In the genomic region with DNA sequence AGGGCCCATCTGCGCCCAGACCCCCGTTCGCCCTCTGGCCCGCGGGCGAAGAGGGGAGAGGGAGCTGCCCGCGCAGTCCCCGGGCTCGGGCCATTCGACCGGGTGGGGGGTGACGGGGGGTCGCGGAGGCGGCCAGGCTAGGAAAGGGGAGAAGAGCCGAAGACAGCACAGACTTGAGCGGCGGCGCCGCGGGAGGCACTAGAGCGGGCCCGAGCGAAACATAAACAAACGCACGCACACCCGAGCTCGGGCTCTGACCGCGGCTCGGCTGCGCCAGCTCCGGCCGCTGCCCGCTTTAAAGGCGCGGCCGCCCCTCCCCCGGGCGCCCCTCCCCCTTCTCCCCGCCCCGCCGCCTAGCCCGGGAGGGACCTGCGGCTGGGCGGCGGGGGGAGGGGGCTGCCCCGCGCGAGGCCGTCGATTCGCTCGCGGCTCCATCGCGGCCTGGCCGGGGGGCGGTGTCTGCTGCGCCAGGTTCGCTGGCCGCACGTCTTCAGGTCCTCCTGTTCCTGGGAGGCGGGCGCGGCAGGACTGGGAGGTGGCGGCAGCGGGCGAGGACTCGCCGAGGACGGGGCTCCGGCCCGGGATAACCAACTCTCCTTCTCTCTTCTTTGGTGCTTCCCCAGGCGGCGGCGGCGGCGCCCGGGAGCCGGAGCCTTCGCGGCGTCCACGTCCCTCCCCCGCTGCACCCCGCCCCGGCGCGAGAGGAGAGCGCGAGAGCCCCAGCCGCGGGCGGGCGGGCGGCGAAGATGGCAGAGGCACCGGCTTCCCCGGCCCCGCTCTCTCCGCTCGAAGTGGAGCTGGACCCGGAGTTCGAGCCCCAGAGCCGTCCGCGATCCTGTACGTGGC, we compare ENCODE assay signal across 8 cellular contexts. TPM values are rescaled to one million over a fixed set of nuclear protein-coding genes. Genes with fewer than 3 reads are reported as not detected.
DNase-seq lines count a peak whose midpoint lies in the region; ATAC-seq and TF ChIP-seq lines count a peak whose summit lies in the region.

TSS of gene FOXO3 (plus strand) at position 455 of the 846 bp plus-strand sequence. CDS start at position 747, 292 bp downstream.

- peaks cover 1% of the 10 kb centered on the region for H3K27me3 Mint-ChIP-seq in activated CD8-positive, alpha-beta T cell treated with anti-CD3 and anti-CD28 coated beads for 36 hours

- peaks cover 59% of the 10 kb centered on the region for H3K27me3 ChIP-seq in ectodermal cell (ENCODE audit: control insufficient read depth, insufficient read depth, low read length, poor library complexity, severe bottlenecking)

- ATAC-seq in activated CD8-positive, alpha-beta T cell treated with anti-CD3 and anti-CD28 coated beads for 36 hours: peak; percentile 4
- no peak for ATAC-seq in HG03039 (IDR thresholded peaks at IDR 0.05; ENCODE audit: unreplicated experiment)

- H3K36me3 Mint-ChIP-seq in activated CD8-positive, alpha-beta T cell treated with anti-CD3 and anti-CD28 coated beads for 36 hours (ENCODE audit: low read depth): peaks cover 10% of the 10 kb centered on the region

- H3K36me3 ChIP-seq in ectodermal cell (ENCODE audit: control insufficient read depth, insufficient read depth, low read length): no peaks in the 10 kb centered on the region

- H3K4me3 ChIP-seq in ectodermal cell (ENCODE audit: insufficient read depth, low read depth, low read length) (peak within 1 kb of the TSS; percentile 87), lower leg skin (ENCODE audit: low read depth, poor library complexity, severe bottlenecking) (peak within 1 kb of the TSS; percentile 70)

- TF ChIP-seq POLR2A in GM18951 (IDR thresholded peaks at IDR 0.05; ENCODE audit: extremely low read depth, insufficient read depth, insufficient read length): peak; percentile 58
- peak in 1 of 2 donors; percentile 85 for TF ChIP-seq POLR2A in lower leg skin (IDR thresholded peaks at IDR 0.05)

- POLR2A ChIA-PET in activated CD8-positive, alpha-beta T cell treated with anti-CD3 and anti-CD28 coated beads for 36 hours (lab: Charles Lee): no interaction called here

- H3K9me3 Mint-ChIP-seq in activated CD8-positive, alpha-beta T cell treated with anti-CD3 and anti-CD28 coated beads for 36 hours: no peaks in the 10 kb centered on the region

- in situ Hi-C loops in GM18951 (cut with MboI; ENCODE audit: low sequenced_read_pairs, unreplicated experiment): no loop called here

- WGBS in ectodermal cell, 2 experiments: 0% methylated on average over 93 to 102 of the region's 110 CpGs
- WGBS in lower leg skin, 2 donors: 1% methylated on average over 22 to 58 of the region's 110 CpGs

- peaks cover 9% of the 10 kb centered on the region for H3K4me1 ChIP-seq in ectodermal cell (ENCODE audit: control insufficient read depth, insufficient read depth, low read length)

- DNase-seq in A172 (ENCODE audit: low spot score) (peak; percentile 58), NCI-H526 (lab: John Stamatoyannopoulos, UW) (peak; percentile 68 to 96), lower leg skin (ENCODE audit: low spot score in 2 of 2) (peak; percentile 88 to 98)
- peak; percentile 58 for DNase-seq in activated CD8-positive, alpha-beta T cell treated with anti-CD3 and anti-CD28 coated beads for 36 hours
- DNase-seq in stimulated activated CD4-positive, alpha-beta T cell treated with anti-CD3 and anti-CD28 coated beads, Interleukin-4, amount 100 ng/mL, for 48 hours (ENCODE audit: low read depth in 2 of 2): peak; percentile 29 to 47

- H3K9me3 ChIP-seq in ectodermal cell (ENCODE audit: control insufficient read depth, low read length): no peaks in the 10 kb centered on the region

- no peak for TF ChIP-seq CTCF in activated CD8-positive, alpha-beta T cell treated with anti-CD3 and anti-CD28 coated beads for 36 hours (IDR thresholded peaks at IDR 0.05)
- TF ChIP-seq CTCF in lower leg skin (IDR thresholded peaks at IDR 0.05): no peak

- H3K27ac ChIP-seq in ectodermal cell (ENCODE audit: insufficient read depth, low read depth, low read length, poor library complexity, severe bottlenecking): peak within 1 kb of the TSS; percentile 83

- intact Hi-C loops in activated CD8-positive, alpha-beta T cell treated with anti-CD3 and anti-CD28 coated beads for 36 hours (cut with micrococcal nuclease): no loop called here
- intact Hi-C loops in lower leg skin (cut with DNase I; ENCODE audit: low total_unique reads): loop anchor here (2.0 kb wide), 1 partner anchor 28 kb away; no protein-coding TSS in a partner anchor

- H3K27ac Mint-ChIP-seq in activated CD8-positive, alpha-beta T cell treated with anti-CD3 and anti-CD28 coated beads for 36 hours: peak within 1 kb of the TSS; percentile 76

- CTCF ChIA-PET in activated CD8-positive, alpha-beta T cell treated with anti-CD3 and anti-CD28 coated beads for 36 hours (lab: Charles Lee): interaction anchor here (1.4 kb wide), 1 partner anchor 221 kb away, joined by 5 read pairs; no protein-coding TSS in a partner anchor

- peak within 1 kb of the TSS; percentile 94 for H3K4me3 Mint-ChIP-seq in activated CD8-positive, alpha-beta T cell treated with anti-CD3 and anti-CD28 coated beads for 36 hours

- peaks cover 42% of the 10 kb centered on the region for H3K4me1 Mint-ChIP-seq in activated CD8-positive, alpha-beta T cell treated with anti-CD3 and anti-CD28 coated beads for 36 hours (ENCODE audit: low read depth)

RNA-seq across cellular contexts. Expression of gene FOXO3, which starts in this region (rescaled TPM):
- 10.9 and 11.4 TPM in 2 replicates for total RNA-seq in A172 (2014; rRNA removed; shearing (Covaris generic))
- 1 to 10 TPM; 7.5 to 9.0 TPM for total RNA-seq in activated CD8-positive, alpha-beta T cell treated with anti-CD3 and anti-CD28 coated beads for 36 hours
- 15.2 TPM for polyA plus RNA-seq in ectodermal cell (2013, experiment 1 of 4)
- 14.1 TPM for polyA plus RNA-seq in ectodermal cell (2013, experiment 2 of 4)
- 13.3 TPM for polyA plus RNA-seq in ectodermal cell (2013, experiment 3 of 4)
- 14.3 TPM for polyA plus RNA-seq in ectodermal cell (2013, experiment 4 of 4)
- total RNA-seq in lower leg skin: 100 to 1,000 TPM; 110 to 176 (median 139) TPM

Comparison
In these comparisons a context has a peak if more than half of its experiments do, and no peak if none do; other contexts are left out.
1. DNase-seq: peak in every context shown above with its lines; median percentile 93 in lower leg skin; 82 in NCI-H526; 58 in A172; 58 in activated CD8-positive, alpha-beta T cell treated with anti-CD3 and anti-CD28 coated beads for 36 hours; 38 in stimulated activated CD4-positive, alpha-beta T cell treated with anti-CD3 and anti-CD28 coated beads, Interleukin-4, amount 100 ng/mL, for 48 hours.